In the genomic region with DNA sequence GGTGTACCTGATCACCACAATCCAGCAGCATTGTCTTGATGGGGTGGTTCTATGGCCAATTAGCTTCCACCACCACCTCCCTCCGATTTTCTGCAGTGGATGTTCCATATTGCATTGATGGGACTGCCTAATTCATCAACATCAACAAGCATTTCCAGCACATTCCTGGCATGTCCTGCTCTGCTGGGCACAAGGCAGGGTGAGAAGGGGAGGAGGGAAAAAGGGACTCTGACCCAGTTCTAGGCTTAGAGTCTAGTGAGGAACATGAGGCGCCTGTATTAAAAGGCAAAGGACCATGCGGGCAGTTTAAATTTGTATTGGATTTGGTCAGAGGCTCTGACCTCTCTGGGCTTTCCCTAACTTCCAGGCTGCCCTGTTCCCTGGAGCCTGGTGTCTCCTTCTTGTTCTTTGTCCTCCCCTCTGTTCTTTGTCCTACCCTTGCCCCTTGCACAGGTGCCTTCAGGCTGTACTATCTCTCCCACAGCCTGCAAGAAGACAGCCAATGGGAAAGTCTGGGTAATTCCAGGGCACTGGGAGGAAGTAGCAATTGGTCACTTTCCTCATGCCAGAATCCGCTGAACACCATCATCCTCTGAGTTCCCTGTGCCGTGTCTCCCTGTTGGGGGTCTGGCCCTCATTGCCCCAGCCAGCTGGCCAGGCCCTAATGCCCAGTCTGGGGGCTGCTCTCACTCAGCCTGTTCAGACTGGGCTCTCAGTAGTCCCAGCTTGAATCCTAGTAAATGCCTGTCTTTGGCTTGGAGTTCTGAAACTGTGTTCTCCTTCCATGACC, we compare ENCODE assay signal across 18 cellular contexts. TPM values are rescaled to one million over a fixed set of nuclear protein-coding genes. Genes with fewer than 3 reads are reported as not detected.
A peak's percentile ranks its signal among the peaks of the same experiment; 100 is the strongest.
DNase-seq lines count a peak whose midpoint lies in the region; ATAC-seq and TF ChIP-seq lines count a peak whose summit lies in the region.
"Had no signal": no experiment of that assay in that cellular context is flagged by ENCODE, and none has a peak within 500 bp of the region (broad histone marks: within the 10 kb centered on the region; RNA-seq: fewer than 3 reads in every experiment).

No MANE protein-coding gene starts in this region.

- H3K4me3 Mint-ChIP-seq in endodermal cell, result no peak overlapping the region
- H3K4me3 Mint-ChIP-seq in progenitor cell of endocrine pancreas (ENCODE audit: low read depth), result no peak overlapping the region
- H3K4me3 Mint-ChIP-seq: CD4-positive, CD25-positive, alpha-beta regulatory T cell had no signal

- H3K27me3 Mint-ChIP-seq in endodermal cell (ENCODE audit: insufficient read depth) (peaks cover 14% of the 10 kb centered on the region), progenitor cell of endocrine pancreas (peaks cover 14% of the 10 kb centered on the region)
- H3K27me3 Mint-ChIP-seq: CD4-positive, CD25-positive, alpha-beta regulatory T cell had no signal

- ATAC-seq in HG02610 (IDR thresholded peaks at IDR 0.05; ENCODE audit: unreplicated experiment), result no peak
- ATAC-seq: HCT116 had no signal

- no peaks in the 10 kb centered on the region for H3K4me1 ChIP-seq in endodermal cell (ENCODE audit: control insufficient read depth, insufficient read depth, low read length)

- no peak overlapping the region for H3K9ac ChIP-seq in endodermal cell (ENCODE audit: extremely low read depth, low read length, poor library complexity, severe bottlenecking)

- DNase-seq in ELF-1 (ENCODE audit: low read depth, low spot score), result peak; percentile 29
- DNase-seq in NCI-H69 (lab: John Stamatoyannopoulos, UW), result peak; percentile 75
- DNase-seq in endodermal cell, result no peak
- no peak for DNase-seq in progenitor cell of endocrine pancreas (ENCODE audit: low spot score, unreplicated experiment)
- no peak for DNase-seq in NCI-H510A (lab: John Stamatoyannopoulos, UW)
- no peak for DNase-seq in putamen (ENCODE audit: low spot score)
- DNase-seq: CD4-positive, CD25-positive, alpha-beta regulatory T cell; KG1; NCI-H1092 treated with DMSO at 0.1 percent for 48 hours; NCI-H1436 treated with DMSO at 0.1 percent for 48 hours; NCI-H2029 treated with DMSO at 0.1 percent for 48 hours; NCI-H345; OCI-M1; SHP77 had no signal

- H3K36me3 Mint-ChIP-seq in endodermal cell (ENCODE audit: low read depth) (no peaks in the 10 kb centered on the region), progenitor cell of endocrine pancreas (ENCODE audit: insufficient read depth) (no peaks in the 10 kb centered on the region)
- H3K36me3 Mint-ChIP-seq: CD4-positive, CD25-positive, alpha-beta regulatory T cell had no signal

- H3K9me3 Mint-ChIP-seq in endodermal cell, result no peaks in the 10 kb centered on the region
- H3K9me3 Mint-ChIP-seq in progenitor cell of endocrine pancreas (ENCODE audit: low read depth), result no peaks in the 10 kb centered on the region
- H3K9me3 Mint-ChIP-seq: CD4-positive, CD25-positive, alpha-beta regulatory T cell had no signal

- H3K36me3 ChIP-seq in endodermal cell (ENCODE audit: control insufficient read depth, insufficient read depth, low read length), result no peaks in the 10 kb centered on the region

- H3K4me1 Mint-ChIP-seq in endodermal cell, result peaks cover 8% of the 10 kb centered on the region
- peaks cover 7% of the 10 kb centered on the region for H3K4me1 Mint-ChIP-seq in progenitor cell of endocrine pancreas (ENCODE audit: low read depth)

- no peak overlapping the region for H3K27ac ChIP-seq in endodermal cell (ENCODE audit: low read depth, low read length)
- H3K27ac ChIP-seq: SK-N-MC had no signal

- TF ChIP-seq CTCF in endodermal cell (conservative IDR thresholded peaks at IDR 0.05) (no peak), progenitor cell of endocrine pancreas (IDR thresholded peaks at IDR 0.05; ENCODE audit: unreplicated experiment) (no peak)

- WGBS in endodermal cell (ENCODE audit: insufficient coverage in 1 of 2, insufficient read length in 1 of 2), 2 experiments, result 72 to 89% methylated on average over 4 to 5 of the region's 5 CpGs

- H3K4me3 ChIP-seq in endodermal cell (ENCODE audit: low read length), result no peak overlapping the region
- H3K4me3 ChIP-seq: SK-N-MC had no signal

- H3K27ac Mint-ChIP-seq in endodermal cell (peak overlapping the region; percentile 37), progenitor cell of endocrine pancreas (peak overlapping the region; percentile 26)

- no peaks in the 10 kb centered on the region for H3K9me3 ChIP-seq in endodermal cell (ENCODE audit: control insufficient read depth, low read length)

- H3K27me3 ChIP-seq in endodermal cell (ENCODE audit: control insufficient read depth, insufficient read depth, low read length, poor library complexity, severe bottlenecking), result no peaks in the 10 kb centered on the region

RNA-seq across cellular contexts. Expression of a gene that starts 43.3 kb away (rescaled TPM):
- total RNA-seq in endodermal cell (1 to 10 TPM in 1 of 2 donors, under 1 TPM in 1; 0.20 to 3.6 TPM), progenitor cell of endocrine pancreas (17.5 and 24.1 TPM in 2 replicates)
- 17.7 TPM for polyA plus RNA-seq in endodermal cell (2013, experiment 1 of 2)
- 15.9 TPM for polyA plus RNA-seq in endodermal cell (2013, experiment 2 of 2)
- total RNA-seq: CD4-positive, CD25-positive, alpha-beta regulatory T cell; HT1080 had no signal
- polyA plus RNA-seq: CD4-positive, CD25-positive, alpha-beta regulatory T cell had no signal

Comparison
In these comparisons a context has a peak if more than half of its experiments do, and no peak if none do; other contexts are left out.
1. DNase-seq: peak in ELF-1 (single experiment) and NCI-H69 (single experiment); none in endodermal cell (single experiment), progenitor cell of endocrine pancreas (single experiment), NCI-H510A (single experiment) and putamen (single experiment).